ENCODE assay signal across 8 cellular contexts in genomic region chr10:77111611-77112550, GRCh38.
DNase-seq lines count a peak whose midpoint lies in the region; ATAC-seq, FAIRE-seq and TF ChIP-seq lines count a peak whose summit lies in the region.

No MANE protein-coding gene starts in this region.

- peak; percentile 4 for DNase-seq in stimulated activated CD4-positive, alpha-beta T cell treated with anti-CD3 and anti-CD28 coated beads, Interleukin-15, amount 100 ng/mL, for 24 hours
- no peak for DNase-seq in stimulated activated CD4-positive, alpha-beta T cell treated with anti-CD3 and anti-CD28 coated beads, Interleukin-4, amount 100 ng/mL, for 4 hours
- DNase-seq in OCI-M1 (lab: John Stamatoyannopoulos, UW), result peak; percentile 51
- DNase-seq in mesothelial cell of epicardium (ENCODE audit: low spot score in 2 of 2, unreplicated experiment in 2 of 2), result no peak
- no peak for DNase-seq in ecto neural progenitor cell (ENCODE audit: low spot score)

- peaks cover 12% of the 10 kb centered on the region for H3K4me1 Mint-ChIP-seq in mesothelial cell of epicardium

- no peak overlapping the region for H3K27ac Mint-ChIP-seq in mesothelial cell of epicardium

- no peaks in the 10 kb centered on the region for H3K36me3 Mint-ChIP-seq in mesothelial cell of epicardium

- peak; percentile 46 for ATAC-seq in HG03175 (IDR thresholded peaks at IDR 0.05; ENCODE audit: unreplicated experiment)
- ATAC-seq in HG02852 (IDR thresholded peaks at IDR 0.05; ENCODE audit: unreplicated experiment), result no peak

- H3K27me3 Mint-ChIP-seq in mesothelial cell of epicardium (ENCODE audit: low read depth), result no peaks in the 10 kb centered on the region

- TF ChIP-seq CTCF in mesothelial cell of epicardium (IDR thresholded peaks at IDR 0.05; ENCODE audit: unreplicated experiment), result peak; percentile 80

- no peak overlapping the region for H3K4me3 Mint-ChIP-seq in mesothelial cell of epicardium

- H3K9me3 Mint-ChIP-seq in mesothelial cell of epicardium, result no peaks in the 10 kb centered on the region

- FAIRE-seq in endometrium (lab: Jason Lieb, UNC), result peak; percentile 82

Comparison
In these comparisons a context has a peak if more than half of its experiments do, and no peak if none do; other contexts are left out.
1. DNase-seq: peak in stimulated activated CD4-positive, alpha-beta T cell treated with anti-CD3 and anti-CD28 coated beads, Interleukin-15, amount 100 ng/mL, for 24 hours (single experiment) and OCI-M1 (single experiment); none in stimulated activated CD4-positive, alpha-beta T cell treated with anti-CD3 and anti-CD28 coated beads, Interleukin-4, amount 100 ng/mL, for 4 hours (0 of 2), mesothelial cell of epicardium (0 of 2) and ecto neural progenitor cell (single experiment).